8 cellular contexts compared by ENCODE assay signal in the genomic region with DNA sequence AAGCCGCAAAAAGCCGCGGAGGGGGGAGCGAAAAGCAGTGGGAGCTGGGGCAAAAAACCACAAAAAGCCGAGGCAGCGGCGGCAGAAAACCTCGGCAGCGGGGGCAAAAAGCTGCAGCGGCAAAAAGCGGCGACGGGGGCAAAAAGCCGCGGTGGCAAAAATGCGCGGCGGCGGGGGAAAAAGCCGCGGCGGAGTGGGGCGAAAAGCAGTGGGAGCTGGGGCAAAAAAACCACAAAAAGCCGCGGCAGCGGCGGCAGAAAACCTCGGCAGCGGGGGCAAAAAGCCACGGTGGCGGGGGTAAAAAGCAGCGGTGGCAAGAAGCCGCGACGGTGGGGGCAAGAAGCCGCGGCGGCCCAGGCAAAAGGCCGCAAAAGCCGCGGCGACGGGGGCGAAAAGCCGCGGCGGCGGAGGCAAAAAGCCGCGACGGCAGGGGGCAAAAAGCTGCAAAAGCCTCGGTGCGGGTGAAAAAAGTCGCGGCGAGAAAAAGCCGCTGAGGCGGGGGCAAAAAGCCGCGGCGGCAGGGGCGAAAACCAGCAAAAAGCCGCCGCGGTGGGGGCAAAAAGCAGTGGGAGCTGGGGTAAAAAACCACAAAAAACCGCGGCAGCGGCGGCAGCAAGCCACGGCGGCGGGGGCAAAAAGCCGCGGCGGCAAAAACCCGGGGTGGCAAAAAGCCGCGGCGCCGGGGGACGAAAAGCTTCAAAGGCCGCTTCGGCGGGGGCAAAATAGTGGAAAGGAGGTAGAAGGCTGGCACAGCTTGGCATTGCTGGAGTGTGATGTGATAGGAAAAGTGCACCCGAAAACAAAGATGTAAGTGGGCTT.
DNase-seq lines count a peak whose midpoint lies in the region; ATAC-seq and FAIRE-seq lines count a peak whose summit lies in the region.

No MANE protein-coding gene starts in this region.

- H3K27me3 Mint-ChIP-seq in activated CD4-positive, alpha-beta T cell treated with anti-CD3 and anti-CD28 coated beads, Interleukin-2, amount 10 ng/mL, durations not matched to agents 24 days and 14 days: peaks cover 20% of the 10 kb centered on the region
- peaks cover 21% of the 10 kb centered on the region for H3K27me3 Mint-ChIP-seq in activated CD8-positive, alpha-beta T cell treated with anti-CD3 and anti-CD28 coated beads, Interleukin-2, amount 10 ng/mL, durations not matched to agents 7 days and 5 days (ENCODE audit: low read depth)

- H3K36me3 ChIP-seq in iPS-18a (ENCODE audit: control insufficient read depth, low read depth, low read length) (no peaks in the 10 kb centered on the region), stomach smooth muscle (ENCODE audit: control insufficient read depth in 2 of 2, insufficient read depth in 2 of 2, low read length in 2 of 2) (no peaks in the 10 kb centered on the region)

- POLR2A ChIA-PET in activated CD8-positive, alpha-beta T cell treated with anti-CD3 and anti-CD28 coated beads, Interleukin-2, amount 10 ng/mL, durations not matched to agents 7 days and 5 days (lab: Charles Lee): no interaction called here

- no peak for FAIRE-seq in RCC 7860 (lab: Jason Lieb, UNC)

- H3K27me3 ChIP-seq in iPS-18a (ENCODE audit: control insufficient read depth, insufficient read depth, low read length) (peaks cover 34% of the 10 kb centered on the region), stomach smooth muscle (ENCODE audit: control insufficient read depth in 1 of 2, insufficient read depth in 2 of 2, low read length in 2 of 2) (peaks cover 8 to 24% of the 10 kb centered on the region in 2 donors)

- CTCF ChIA-PET in activated CD8-positive, alpha-beta T cell treated with anti-CD3 and anti-CD28 coated beads, Interleukin-2, amount 10 ng/mL, durations not matched to agents 7 days and 5 days (lab: Charles Lee): no interaction called here

- intact Hi-C loops in activated CD4-positive, alpha-beta T cell treated with anti-CD3 and anti-CD28 coated beads, Interleukin-2, amount 10 ng/mL, durations not matched to agents 24 days and 14 days (cut with micrococcal nuclease): no loop called here

- peak overlapping the region; percentile 19 for H3K27ac Mint-ChIP-seq in activated CD4-positive, alpha-beta T cell treated with anti-CD3 and anti-CD28 coated beads, Interleukin-2, amount 10 ng/mL, durations not matched to agents 24 days and 14 days
- H3K27ac Mint-ChIP-seq in activated CD8-positive, alpha-beta T cell treated with anti-CD3 and anti-CD28 coated beads, Interleukin-2, amount 10 ng/mL, durations not matched to agents 7 days and 5 days: peak overlapping the region; percentile 18

- H3K27ac ChIP-seq in iPS-18a (ENCODE audit: low read length) (no peak overlapping the region), stomach smooth muscle (ENCODE audit: low read length) (no peak overlapping the region)

- H3K36me3 Mint-ChIP-seq in activated CD4-positive, alpha-beta T cell treated with anti-CD3 and anti-CD28 coated beads, Interleukin-2, amount 10 ng/mL, durations not matched to agents 24 days and 14 days (ENCODE audit: low read depth): peaks cover 3% of the 10 kb centered on the region
- H3K36me3 Mint-ChIP-seq in activated CD8-positive, alpha-beta T cell treated with anti-CD3 and anti-CD28 coated beads, Interleukin-2, amount 10 ng/mL, durations not matched to agents 7 days and 5 days (ENCODE audit: low read depth): peaks cover 2% of the 10 kb centered on the region

- no peaks in the 10 kb centered on the region for H3K4me1 ChIP-seq in iPS-18a (ENCODE audit: control insufficient read depth, low read depth, low read length)
- peaks cover 4% of the 10 kb centered on the region for H3K4me1 ChIP-seq in stomach smooth muscle (ENCODE audit: control insufficient read depth, insufficient read depth, low read length)

- peaks cover under 1% of the 10 kb centered on the region for H3K9me3 Mint-ChIP-seq in activated CD4-positive, alpha-beta T cell treated with anti-CD3 and anti-CD28 coated beads, Interleukin-2, amount 10 ng/mL, durations not matched to agents 24 days and 14 days
- H3K9me3 Mint-ChIP-seq in activated CD8-positive, alpha-beta T cell treated with anti-CD3 and anti-CD28 coated beads, Interleukin-2, amount 10 ng/mL, durations not matched to agents 7 days and 5 days (ENCODE audit: insufficient read depth): no peaks in the 10 kb centered on the region

- H3K4me3 ChIP-seq in iPS-18a (ENCODE audit: low read length) (peak overlapping the region; percentile 54), stomach smooth muscle (ENCODE audit: low read length in 2 of 2) (peak overlapping the region; percentile 22 to 58)

- H3K9me3 ChIP-seq in iPS-18a (ENCODE audit: control insufficient read depth, low read depth, low read length) (no peaks in the 10 kb centered on the region), stomach smooth muscle (ENCODE audit: control insufficient read depth in 2 of 2, low read length in 2 of 2) (no peaks in the 10 kb centered on the region)

- ATAC-seq in activated CD8-positive, alpha-beta T cell treated with anti-CD3 and anti-CD28 coated beads, Interleukin-2, amount 10 ng/mL, durations not matched to agents 7 days and 5 days: no peak

- no peak overlapping the region for H3K9ac ChIP-seq in iPS-18a (ENCODE audit: low read length)
- H3K9ac ChIP-seq in stomach smooth muscle (ENCODE audit: low read length in 2 of 2): no peak overlapping the region

- H3K4me3 Mint-ChIP-seq in activated CD4-positive, alpha-beta T cell treated with anti-CD3 and anti-CD28 coated beads, Interleukin-2, amount 10 ng/mL, durations not matched to agents 24 days and 14 days: peak overlapping the region; percentile 71
- peak overlapping the region; percentile 24 for H3K4me3 Mint-ChIP-seq in activated CD8-positive, alpha-beta T cell treated with anti-CD3 and anti-CD28 coated beads, Interleukin-2, amount 10 ng/mL, durations not matched to agents 7 days and 5 days

- H3K4me1 Mint-ChIP-seq in activated CD4-positive, alpha-beta T cell treated with anti-CD3 and anti-CD28 coated beads, Interleukin-2, amount 10 ng/mL, durations not matched to agents 24 days and 14 days: no peaks in the 10 kb centered on the region
- H3K4me1 Mint-ChIP-seq in activated CD8-positive, alpha-beta T cell treated with anti-CD3 and anti-CD28 coated beads, Interleukin-2, amount 10 ng/mL, durations not matched to agents 7 days and 5 days (ENCODE audit: low read depth): no peaks in the 10 kb centered on the region

- peak; percentile 55 for DNase-seq in activated CD4-positive, alpha-beta T cell treated with anti-CD3 and anti-CD28 coated beads, Interleukin-2, amount 10 ng/mL, durations not matched to agents 24 days and 14 days
- no peak for DNase-seq in activated CD4-positive, alpha-beta T cell treated with anti-CD3 and anti-CD28 coated beads, Interleukin-2, amount 50 U/mL, for 4 hours
- DNase-seq in activated CD8-positive, alpha-beta T cell treated with anti-CD3 and anti-CD28 coated beads, Interleukin-2, amount 10 ng/mL, durations not matched to agents 7 days and 5 days: no peak
- DNase-seq in HT-29 (ENCODE audit: low spot score): no peak
- DNase-seq in RCC 7860 (ENCODE audit: low spot score): no peak
- DNase-seq in NCI-H2107 treated with DMSO at 0.1 percent for 48 hours (lab: John Stamatoyannopoulos, UW; ENCODE audit: unreplicated experiment): no peak
